Comparison of ENCODE assay signal across 8 cellular contexts in the genomic region with DNA sequence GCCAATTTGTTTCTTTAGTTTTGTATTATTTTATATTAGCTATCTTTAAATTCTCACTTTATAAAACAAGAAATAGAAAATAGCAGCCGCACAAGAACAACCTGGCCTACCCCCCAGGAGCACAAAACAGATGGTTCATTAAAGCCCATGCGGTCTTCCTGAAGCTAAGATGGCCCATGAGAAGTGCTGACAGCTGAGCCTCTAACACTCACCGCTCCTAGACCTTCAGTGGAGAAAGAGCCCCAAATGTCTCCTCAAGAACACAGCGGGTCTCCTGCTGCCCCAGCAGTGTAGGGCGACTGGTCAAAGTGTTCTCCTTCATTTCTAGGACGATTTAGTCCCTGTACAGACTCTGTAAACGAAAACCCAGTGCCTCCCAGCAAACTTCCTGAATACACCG. TPM values are rescaled to one million over a fixed set of nuclear protein-coding genes. Genes with fewer than 3 reads are reported as not detected.
A peak's percentile ranks its signal among the peaks of the same experiment; 100 is the strongest.
DNase-seq lines count a peak whose midpoint lies in the region; TF ChIP-seq lines count a peak whose summit lies in the region.
"Had no signal": no experiment of that assay in that cellular context is flagged by ENCODE, and none has a peak within 500 bp of the region (broad histone marks: within the 10 kb centered on the region; RNA-seq: fewer than 3 reads in every experiment).

No MANE protein-coding gene starts in this region.

- H3K27ac ChIP-seq in DOHH2 (ENCODE audit: low read depth, low read length) (no peak overlapping the region), trophoblast cell (ENCODE audit: low read depth, low read length) (no peak overlapping the region)
- peak overlapping the region; percentile 72 for H3K27ac ChIP-seq in effector memory CD4-positive, alpha-beta T cell (ENCODE audit: insufficient read depth, low read length, poor library complexity, severe bottlenecking)

- peaks cover 58% of the 10 kb centered on the region for H3K79me2 ChIP-seq in DOHH2 (ENCODE audit: control insufficient read depth, low read length)
- H3K79me2 ChIP-seq in trophoblast cell (ENCODE audit: control insufficient read depth, insufficient read depth, low read length, poor library complexity) = no peaks in the 10 kb centered on the region

- DNase-seq in NCI-H524 (lab: John Stamatoyannopoulos, UW) (peak; percentile 27 to 66), trophoblast cell (no peak), T-helper 9 cell (no peak), MG63 (no peak)
- DNase-seq in effector memory CD4-positive, alpha-beta T cell = no peak
- DNase-seq in effector CD4-positive, alpha-beta T cell = no peak
- DNase-seq: T-helper 1 cell had no signal

- H4K12ac ChIP-seq in trophoblast cell (ENCODE audit: low read depth, low read length) = no peak overlapping the region

- peaks cover 6% of the 10 kb centered on the region; the same call in 1 of the 2 replicates for H3F3A ChIP-seq in DOHH2 (ENCODE audit: control insufficient read depth, insufficient read depth)

- H3K4ac ChIP-seq in trophoblast cell (ENCODE audit: low read depth, low read length) = no peak overlapping the region

- H2AK5ac ChIP-seq in trophoblast cell (ENCODE audit: low read length) = no peak overlapping the region

- 0 out of 2 replicates have a peak, but pooled peaks cover 4% of the 10 kb centered on the region for H4K20me1 ChIP-seq in DOHH2 (ENCODE audit: control insufficient read depth, insufficient read depth, low read depth, low read length)

- H3K14ac ChIP-seq in trophoblast cell (ENCODE audit: low read length) = no peak overlapping the region

- peaks cover 2% of the 10 kb centered on the region for H3K79me1 ChIP-seq in trophoblast cell (ENCODE audit: low read length)

- no peak overlapping the region for H2AFZ ChIP-seq in trophoblast cell (ENCODE audit: insufficient read depth, low read length, poor library complexity)

- no peak overlapping the region for H4K8ac ChIP-seq in trophoblast cell (ENCODE audit: low read depth, low read length)

- H3K4me2 ChIP-seq in DOHH2 (ENCODE audit: low read length) (peak overlapping the region; percentile 6; the same call in 1 of the 2 replicates), trophoblast cell (ENCODE audit: low read length) (no peak overlapping the region)

- H3K27me3 ChIP-seq in DOHH2 (ENCODE audit: control insufficient read depth, low read length) (no peaks in the 10 kb centered on the region), trophoblast cell (ENCODE audit: insufficient read depth, low read length) (no peaks in the 10 kb centered on the region), MG63 (no peaks in the 10 kb centered on the region)
- H3K27me3 ChIP-seq in effector memory CD4-positive, alpha-beta T cell (replicated peaks; ENCODE audit: control insufficient read depth, insufficient read depth, low read length, poor library complexity, severe bottlenecking) = no peaks in the 10 kb centered on the region

- H3K9me3 ChIP-seq in DOHH2 (ENCODE audit: control insufficient read depth, insufficient read depth, low read length) (no peaks in the 10 kb centered on the region), trophoblast cell (ENCODE audit: insufficient read depth, low read depth, low read length) (no peaks in the 10 kb centered on the region), MG63 (no peaks in the 10 kb centered on the region)
- H3K9me3 ChIP-seq in effector memory CD4-positive, alpha-beta T cell (ENCODE audit: control insufficient read depth, low read length) = no peaks in the 10 kb centered on the region

- H2BK5ac ChIP-seq in trophoblast cell (ENCODE audit: low read depth, low read length, poor library complexity) = no peak overlapping the region

- H4K91ac ChIP-seq in trophoblast cell (ENCODE audit: low read depth, low read length) = no peak overlapping the region

- H3K4me3 ChIP-seq in DOHH2 (ENCODE audit: low read length) (no peak overlapping the region), trophoblast cell (ENCODE audit: low read depth, low read length) (no peak overlapping the region), MG63 (no peak overlapping the region)
- no peak overlapping the region for H3K4me3 ChIP-seq in effector memory CD4-positive, alpha-beta T cell (ENCODE audit: insufficient read depth, low read depth, low read length, poor library complexity, severe bottlenecking)

- no peak overlapping the region for H2BK12ac ChIP-seq in trophoblast cell (ENCODE audit: low read length)

- H3K36me3 ChIP-seq in DOHH2 (ENCODE audit: control insufficient read depth, low read length) (no peaks in the 10 kb centered on the region), trophoblast cell (ENCODE audit: control insufficient read depth in 1 of 2, insufficient read depth in 2 of 2, low read length in 2 of 2) (no peaks in the 10 kb centered on the region), MG63 (no peaks in the 10 kb centered on the region)
- H3K36me3 ChIP-seq in effector memory CD4-positive, alpha-beta T cell (ENCODE audit: control insufficient read depth, insufficient read depth, low read length) = no peaks in the 10 kb centered on the region

- H3K18ac ChIP-seq in trophoblast cell (ENCODE audit: low read length) = peak overlapping the region; percentile 35

- no peaks in the 10 kb centered on the region for H3K9me2 ChIP-seq in DOHH2 (replicated peaks; ENCODE audit: control insufficient read depth, low read length)

- WGBS in trophoblast cell (ENCODE audit: extremely low coverage, insufficient coverage, insufficient read length) = no CpG with 5 or more reads among the region's 8 CpGs

- no peak overlapping the region for H2BK120ac ChIP-seq in trophoblast cell (ENCODE audit: insufficient read depth, low read length, poor library complexity)

- peaks cover 69% of the 10 kb centered on the region for H3K4me1 ChIP-seq in DOHH2 (ENCODE audit: control insufficient read depth, low read length)
- H3K4me1 ChIP-seq in effector memory CD4-positive, alpha-beta T cell (ENCODE audit: control insufficient read depth, insufficient read depth, low read length, poor library complexity, severe bottlenecking) = peaks cover 81% of the 10 kb centered on the region
- peaks cover 3 to 5% of the 10 kb centered on the region in 2 experiments for H3K4me1 ChIP-seq in trophoblast cell (ENCODE audit: control insufficient read depth in 1 of 2, insufficient read depth in 2 of 2, low read length in 2 of 2)

- no peak overlapping the region for H3K23ac ChIP-seq in trophoblast cell (ENCODE audit: low read length)

- no peak for TF ChIP-seq CTCF in DOHH2 (IDR thresholded peaks at IDR 0.05; ENCODE audit: low read depth, low read length, poor library complexity, severe bottlenecking)

- no peak overlapping the region for H3K9ac ChIP-seq in trophoblast cell (ENCODE audit: low read length)

RNA-seq across cellular contexts. Expression of a gene that starts 45.1 kb away (rescaled TPM):
- 15.7 and 16.3 TPM in 2 replicates for polyA plus RNA-seq in trophoblast cell (2013)
- total RNA-seq in MG63 (2014; rRNA removed; shearing (Covaris generic); ENCODE audit: low replicate concordance) = 14.2 and 29.3 TPM in 2 replicates

Comparison
In these comparisons a context has a peak if more than half of its experiments do, and no peak if none do; other contexts are left out.
1. DNase-seq: peak in NCI-H524 (2 of 2); none in effector memory CD4-positive, alpha-beta T cell (0 of 3), trophoblast cell (0 of 2), T-helper 9 cell (single experiment), effector CD4-positive, alpha-beta T cell (single experiment) and MG63 (single experiment).